Comparison of ENCODE assay signal across 8 cellular contexts in genomic region chr1:112395261-112395831, GRCh38. TPM values are rescaled to one million over a fixed set of nuclear protein-coding genes. Genes with fewer than 3 reads are reported as not detected.
DNase-seq lines count a peak whose midpoint lies in the region; ATAC-seq and TF ChIP-seq lines count a peak whose summit lies in the region.

No MANE protein-coding gene starts in this region.

- H3K9me3 ChIP-seq in ascending aorta (no peaks in the 10 kb centered on the region), left lung (no peaks in the 10 kb centered on the region), tibial nerve (no peaks in the 10 kb centered on the region)

- 5% methylated on average over 6 of the region's 6 CpGs for WGBS in tibial nerve, 2 donors

- peaks cover 8 to 51% of the 10 kb centered on the region in 2 donors for H3K4me1 ChIP-seq in ascending aorta
- H3K4me1 ChIP-seq in left lung: peaks cover 30 to 78% of the 10 kb centered on the region in 2 donors
- peaks cover 0 to 78% (median 25%) of the 10 kb centered on the region in 4 donors for H3K4me1 ChIP-seq in tibial nerve

- H3K36me3 ChIP-seq in ascending aorta (no peaks in the 10 kb centered on the region), left lung (no peaks in the 10 kb centered on the region), tibial nerve (no peaks in the 10 kb centered on the region)

- H3K27me3 Mint-ChIP-seq in activated T-cell treated with anti-CD3 and anti-CD28 coated beads, Interleukin-2, amount 50 U/mL, for 24 hours: peaks cover 37% of the 10 kb centered on the region

- no peaks in the 10 kb centered on the region for H3K27me3 ChIP-seq in ascending aorta
- peaks cover 0 to 6% of the 10 kb centered on the region in 2 donors for H3K27me3 ChIP-seq in left lung
- no peaks in the 10 kb centered on the region for H3K27me3 ChIP-seq in tibial nerve

- no peaks in the 10 kb centered on the region for H3K9me3 Mint-ChIP-seq in activated T-cell treated with anti-CD3 and anti-CD28 coated beads, Interleukin-2, amount 50 U/mL, for 24 hours

- no peak for TF ChIP-seq CTCF in ascending aorta (IDR thresholded peaks at IDR 0.05)
- no peak for TF ChIP-seq CTCF in left lung (IDR thresholded peaks at IDR 0.05)
- no peak for TF ChIP-seq CTCF in tibial nerve (IDR thresholded peaks at IDR 0.05)

- no peak for TF ChIP-seq EP300 in tibial nerve (IDR thresholded peaks at IDR 0.05)

- peaks cover 42% of the 10 kb centered on the region for H3K4me1 Mint-ChIP-seq in activated T-cell treated with anti-CD3 and anti-CD28 coated beads, Interleukin-2, amount 50 U/mL, for 24 hours (ENCODE audit: low read depth)

- peak overlapping the region; percentile 91 for H3K4me3 Mint-ChIP-seq in activated T-cell treated with anti-CD3 and anti-CD28 coated beads, Interleukin-2, amount 50 U/mL, for 24 hours

- TF ChIP-seq POLR2A in tibial nerve (IDR thresholded peaks at IDR 0.05): no peak
- TF ChIP-seq POLR2A in erythroblast (IDR thresholded peaks at IDR 0.05; ENCODE audit: low read length): no peak

- peak overlapping the region; percentile 20 for H3K27ac Mint-ChIP-seq in activated T-cell treated with anti-CD3 and anti-CD28 coated beads, Interleukin-2, amount 50 U/mL, for 24 hours

- peak overlapping the region; percentile 92 to 98 for H3K27ac ChIP-seq in ascending aorta
- H3K27ac ChIP-seq in left lung: peak overlapping the region; percentile 89 to 91
- peak overlapping the region; percentile 78 to 98 (median 93) for H3K27ac ChIP-seq in tibial nerve

- intact Hi-C loops in ascending aorta (cut with DNase I) (no loop called here), left lung (cut with DNase I) (loop anchor here (5.0 to 10.0 kb wide), 3 partner anchors 67 to 309 kb away; partner anchors contain the start of gene RHOC (in 1 of the 2))

- DNase-seq in activated T-cell treated with anti-CD3 and anti-CD28 coated beads, Interleukin-2, amount 50 U/mL, for 24 hours: no peak
- DNase-seq in activated T-cell treated with anti-CD3 and anti-CD28 coated beads, Interleukin-2, amount 50 U/mL, for 48 hours: no peak
- no peak for DNase-seq in ascending aorta (ENCODE audit: low spot score in 2 of 2)
- DNase-seq in left lung: no peak
- DNase-seq in tibial nerve (ENCODE audit: low spot score in 2 of 2): no peak
- DNase-seq in dedifferentiated amniotic fluid mesenchymal stem cell (ENCODE audit: extremely low spot score): no peak
- DNase-seq in GDM1 (lab: John Stamatoyannopoulos, UW): no peak
- DNase-seq in erythroblast (lab: John Stamatoyannopoulos, UW): no peak

- no peak for ATAC-seq in left lung

- H3K36me3 Mint-ChIP-seq in activated T-cell treated with anti-CD3 and anti-CD28 coated beads, Interleukin-2, amount 50 U/mL, for 24 hours (ENCODE audit: low read depth): peaks cover 9% of the 10 kb centered on the region

- peak overlapping the region; percentile 70 to 97 for H3K4me3 ChIP-seq in ascending aorta
- H3K4me3 ChIP-seq in left lung: peak overlapping the region; percentile 77 to 100
- peak overlapping the region; percentile 79 to 94 (median 84) for H3K4me3 ChIP-seq in tibial nerve

RNA-seq across cellular contexts. Expression of gene CTTNBP2NL, which starts 0.7 kb away (rescaled TPM):
- total RNA-seq in ascending aorta (13.0 TPM), left lung (10 to 100 TPM; 42.3 to 49.2 TPM), tibial nerve (10 to 100 TPM; 18.8 to 28.0 (median 20.8) TPM)
